In the genomic region with DNA sequence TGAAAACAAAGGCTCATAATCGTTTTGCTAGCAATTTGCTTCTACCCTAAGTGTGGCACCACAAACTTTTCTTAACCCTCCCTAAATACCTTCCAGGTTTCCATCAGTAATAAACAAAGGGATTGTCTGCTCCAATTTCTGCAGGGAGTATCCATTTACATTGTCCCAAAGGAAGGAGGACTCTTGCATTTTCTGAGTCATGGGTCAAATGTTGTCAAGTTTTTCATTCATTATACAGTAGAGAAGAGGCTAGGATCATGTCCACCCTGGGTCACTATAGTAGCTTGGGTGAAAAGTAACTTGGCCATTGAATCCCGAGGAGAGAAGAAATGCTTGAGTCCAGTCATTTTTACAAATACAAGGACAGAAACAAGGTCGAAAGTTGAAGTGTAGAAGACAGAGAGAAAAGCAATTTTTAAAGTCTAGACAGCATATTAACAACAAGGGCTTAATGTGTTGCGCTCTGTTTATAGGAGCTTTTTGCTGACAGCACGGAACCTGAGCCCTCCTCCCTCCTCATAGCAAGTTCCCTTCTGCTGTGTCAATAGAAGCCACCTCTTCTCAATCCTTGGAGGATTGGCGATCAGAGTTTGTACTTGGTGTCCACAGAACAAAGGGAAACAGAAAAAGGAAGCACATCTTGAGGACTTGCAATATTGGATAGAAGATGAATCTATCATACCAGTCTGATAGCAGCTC, we compare ENCODE assay signal across 30 cellular contexts. TPM values are rescaled to one million over a fixed set of nuclear protein-coding genes. Genes with fewer than 3 reads are reported as not detected.
DNase-seq lines count a peak whose midpoint lies in the region; ATAC-seq and TF ChIP-seq lines count a peak whose summit lies in the region.
"Had no signal": no experiment of that assay in that cellular context is flagged by ENCODE, and none has a peak within 500 bp of the region (broad histone marks: within the 10 kb centered on the region; RNA-seq: fewer than 3 reads in every experiment).

No MANE protein-coding gene starts in this region.

- WGBS in sigmoid colon, 2 donors = 51 to 75% methylated on average over 6 of the region's 6 CpGs

- no peaks in the 10 kb centered on the region for H3K36me3 ChIP-seq in Karpas-422 (ENCODE audit: insufficient read depth, low read length)
- no peaks in the 10 kb centered on the region for H3K36me3 ChIP-seq in CD4-positive, alpha-beta memory T cell (ENCODE audit: insufficient read depth, low read length)
- H3K36me3 ChIP-seq in sigmoid colon = no peaks in the 10 kb centered on the region
- H3K36me3 ChIP-seq: BE2C, upper lobe of left lung had no signal

- no peak for TF ChIP-seq POLR2A in sigmoid colon (IDR thresholded peaks at IDR 0.05)

- H3K4me1 Mint-ChIP-seq in mesothelial cell of epicardium = peaks cover 49% of the 10 kb centered on the region
- H3K4me1 Mint-ChIP-seq in CD4-positive, alpha-beta memory T cell = no peaks in the 10 kb centered on the region
- H3K4me1 Mint-ChIP-seq: IgD-negative memory B cell had no signal

- 0 out of 2 replicates have a peak overlapping the region, but pooled peaks have one; percentile 19 for H2AFZ ChIP-seq in Karpas-422 (ENCODE audit: low read length)

- no peaks in the 10 kb centered on the region for H3K27me3 Mint-ChIP-seq in mesothelial cell of epicardium (ENCODE audit: low read depth)
- peaks cover 17 to 35% of the 10 kb centered on the region in 2 donors for H3K27me3 Mint-ChIP-seq in CD4-positive, alpha-beta memory T cell

- CTCF ChIA-PET in CD4-positive, alpha-beta memory T cell (lab: Charles Lee; ENCODE audit: partially characterized antibody) = no interaction called here

- H3K27ac ChIP-seq in Karpas-422 (ENCODE audit: low read length) (no peak overlapping the region), sigmoid colon (no peak overlapping the region)
- H3K27ac ChIP-seq in CD4-positive, alpha-beta memory T cell (ENCODE audit: low read depth, low read length) = no peak overlapping the region
- H3K27ac ChIP-seq: coronary artery, RWPE1, upper lobe of left lung had no signal

- no peaks in the 10 kb centered on the region for H3K9me2 ChIP-seq in Karpas-422 (replicated peaks; ENCODE audit: insufficient read depth, low read length)
- H3K9me2 ChIP-seq: SK-N-SH had no signal

- no peaks in the 10 kb centered on the region for H3K36me3 Mint-ChIP-seq in mesothelial cell of epicardium
- no peaks in the 10 kb centered on the region for H3K36me3 Mint-ChIP-seq in CD4-positive, alpha-beta memory T cell
- H3K36me3 Mint-ChIP-seq: activated CD4-positive, alpha-beta memory T cell treated with anti-CD3 and anti-CD28 coated beads for 36 hours; activated naive CD8-positive, alpha-beta T cell; IgD-negative memory B cell; naive thymus-derived CD8-positive, alpha-beta T cell had no signal

- TF ChIP-seq EP300 in sigmoid colon (IDR thresholded peaks at IDR 0.05) = no peak

- H3K4me1 ChIP-seq in Karpas-422 (ENCODE audit: low read length) = peaks cover 9% of the 10 kb centered on the region
- H3K4me1 ChIP-seq in CD4-positive, alpha-beta memory T cell (ENCODE audit: insufficient read depth, low read length) = no peaks in the 10 kb centered on the region
- peaks cover 0 to 4% (median 0%) of the 10 kb centered on the region in 4 donors for H3K4me1 ChIP-seq in sigmoid colon
- H3K4me1 ChIP-seq: BE2C had no signal

- POLR2A ChIA-PET in CD4-positive, alpha-beta memory T cell (lab: Charles Lee; ENCODE audit: partially characterized antibody) = no interaction called here

- H3K9me3 Mint-ChIP-seq in mesothelial cell of epicardium = no peaks in the 10 kb centered on the region
- H3K9me3 Mint-ChIP-seq in CD4-positive, alpha-beta memory T cell = no peaks in the 10 kb centered on the region
- H3K9me3 Mint-ChIP-seq: activated CD4-positive, alpha-beta memory T cell treated with anti-CD3 and anti-CD28 coated beads for 36 hours; H9; IgD-negative memory B cell; naive thymus-derived CD8-positive, alpha-beta T cell; T-helper 1 cell treated with Interleukin-12 subunit alpha and Interleukin-12 subunit beta and Interleukin-4 antibody, amounts not matched to agents 30 μg/mL and 1 μg/mL, for 36 hours had no signal

- peak overlapping the region; percentile 22 for H3K27ac Mint-ChIP-seq in mesothelial cell of epicardium
- H3K27ac Mint-ChIP-seq in CD4-positive, alpha-beta memory T cell = no peak overlapping the region
- H3K27ac Mint-ChIP-seq: activated CD4-positive, alpha-beta memory T cell treated with anti-CD3 and anti-CD28 coated beads for 36 hours; activated naive CD8-positive, alpha-beta T cell; IgD-negative memory B cell; naive thymus-derived CD8-positive, alpha-beta T cell; T-helper 1 cell treated with Interleukin-12 subunit alpha and Interleukin-12 subunit beta and Interleukin-4 antibody, amounts not matched to agents 30 μg/mL and 1 μg/mL, for 36 hours had no signal

- ATAC-seq in HG02642 (IDR thresholded peaks at IDR 0.05; ENCODE audit: poor library complexity, unreplicated experiment) = no peak
- ATAC-seq: naive thymus-derived CD8-positive, alpha-beta T cell had no signal

- no peaks in the 10 kb centered on the region for H3K79me2 ChIP-seq in Karpas-422 (ENCODE audit: low read length)

- no peak overlapping the region for H3K4me3 ChIP-seq in Karpas-422 (ENCODE audit: low read length)
- H3K4me3 ChIP-seq in CD4-positive, alpha-beta memory T cell (ENCODE audit: low read length in 2 of 2) = no peak overlapping the region
- no peak overlapping the region for H3K4me3 ChIP-seq in sigmoid colon
- H3K4me3 ChIP-seq: coronary artery, upper lobe of left lung had no signal

- no peak overlapping the region for H3K4me2 ChIP-seq in Karpas-422 (ENCODE audit: low read depth, low read length, poor library complexity, severe bottlenecking)
- H3K4me2 ChIP-seq: SK-N-SH had no signal

- no peak for TF ChIP-seq CTCF in mesothelial cell of epicardium (IDR thresholded peaks at IDR 0.05; ENCODE audit: unreplicated experiment)
- TF ChIP-seq CTCF in sigmoid colon (IDR thresholded peaks at IDR 0.05) = no peak

- no peak overlapping the region for H3K9ac ChIP-seq in Karpas-422 (ENCODE audit: low read length)
- H3K9ac ChIP-seq: SK-N-SH had no signal

- H3K27me3 ChIP-seq in Karpas-422 (ENCODE audit: low read length) (no peaks in the 10 kb centered on the region), sigmoid colon (no peaks in the 10 kb centered on the region)
- no peaks in the 10 kb centered on the region for H3K27me3 ChIP-seq in CD4-positive, alpha-beta memory T cell (ENCODE audit: insufficient read depth, low read length)
- H3K27me3 ChIP-seq: upper lobe of left lung had no signal

- H3K4me3 Mint-ChIP-seq in mesothelial cell of epicardium = no peak overlapping the region
- no peak overlapping the region for H3K4me3 Mint-ChIP-seq in CD4-positive, alpha-beta memory T cell
- H3K4me3 Mint-ChIP-seq: activated CD4-positive, alpha-beta memory T cell treated with anti-CD3 and anti-CD28 coated beads for 36 hours; activated naive CD8-positive, alpha-beta T cell; H9; IgD-negative memory B cell; naive thymus-derived CD8-positive, alpha-beta T cell; T-helper 1 cell treated with Interleukin-12 subunit alpha and Interleukin-12 subunit beta and Interleukin-4 antibody, amounts not matched to agents 30 μg/mL and 1 μg/mL, for 36 hours had no signal

- DNase-seq in DMS79 (lab: John Stamatoyannopoulos, UW) (peak; percentile 64), Karpas-422 (no peak), NCI-H510A (lab: John Stamatoyannopoulos, UW) (peak; percentile 49), mesothelial cell of epicardium (ENCODE audit: low spot score in 2 of 2, unreplicated experiment in 2 of 2) (no peak), NCI-H1048 (lab: John Stamatoyannopoulos, UW) (no peak), sigmoid colon (no peak)
- no peak for DNase-seq in CD4-positive, alpha-beta memory T cell
- DNase-seq: activated CD4-positive, alpha-beta memory T cell treated with anti-CD3 and anti-CD28 coated beads for 36 hours; activated CD4-positive, CD25-positive, alpha-beta regulatory T cell treated with anti-CD3 and anti-CD28 coated beads, Interleukin-2, amount 50 U/mL, for 72 hours; aorta; BE2C; effector memory CD4-positive, alpha-beta T cell; GF-D8; H9; islet precursor cell; midbrain; naive thymus-derived CD8-positive, alpha-beta T cell; NCI-H1417 treated with DMSO at 0.1 percent for 48 hours; NCI-H774; retina; SK-N-SH; stimulated activated CD4-positive, alpha-beta T cell treated with anti-CD3 and anti-CD28 coated beads, Interleukin-12 subunit alpha, Interleukin-12 subunit beta, amount 100 ng/mL, for 4 hours; stimulated activated CD4-positive, alpha-beta T cell treated with anti-CD3 and anti-CD28 coated beads, Interleukin-4, amount 100 ng/mL, for 1 hour had no signal

- H3K9me3 ChIP-seq in Karpas-422 (ENCODE audit: low read length) = no peaks in the 10 kb centered on the region
- no peaks in the 10 kb centered on the region for H3K9me3 ChIP-seq in CD4-positive, alpha-beta memory T cell (ENCODE audit: control insufficient read depth in 1 of 2, low read length in 2 of 2)
- H3K9me3 ChIP-seq in sigmoid colon = no peaks in the 10 kb centered on the region
- H3K9me3 ChIP-seq: BE2C, SK-N-SH, upper lobe of left lung had no signal

- intact Hi-C loops in CD4-positive, alpha-beta memory T cell (cut with micrococcal nuclease) = no loop called here
- intact Hi-C loops in sigmoid colon (cut with DNase I) = no loop called here

- H4K20me1 ChIP-seq in Karpas-422 (ENCODE audit: insufficient read depth, low read depth, low read length) = no peaks in the 10 kb centered on the region

RNA-seq across cellular contexts. Expression of a gene that starts 53.1 kb away (rescaled TPM):
- not detected in 2 replicates for total RNA-seq in Karpas-422 (2014; rRNA removed; shearing (Covaris generic); ENCODE audit: low replicate concordance)
- 10.1 to 11.2 TPM (median 10.6 TPM) in 3 replicates for total RNA-seq in mesothelial cell of epicardium
- total RNA-seq in CD4-positive, alpha-beta memory T cell = 1 to 10 TPM; 2.9 to 3.0 TPM
- 1 to 10 TPM; 5.3 to 5.4 TPM for polyA plus RNA-seq in CD4-positive, alpha-beta memory T cell
- 1 to 10 TPM in 2 of 4 donors, under 1 TPM in 2; 0.54 to 1.4 (median 1.0) TPM for total RNA-seq in sigmoid colon
- polyA plus RNA-seq in sigmoid colon = 10 to 100 TPM; 12.0 to 21.0 (median 12.0) TPM

Comparison
In these comparisons a context has a peak if more than half of its experiments do, and no peak if none do; other contexts are left out.
1. DNase-seq: peak in DMS79 (single experiment) and NCI-H510A (single experiment); none in Karpas-422 (single experiment), mesothelial cell of epicardium (0 of 2), CD4-positive, alpha-beta memory T cell (0 of 5), NCI-H1048 (single experiment) and sigmoid colon (single experiment).